Comparison of ENCODE assay signal across 8 cellular contexts in the genomic region with DNA sequence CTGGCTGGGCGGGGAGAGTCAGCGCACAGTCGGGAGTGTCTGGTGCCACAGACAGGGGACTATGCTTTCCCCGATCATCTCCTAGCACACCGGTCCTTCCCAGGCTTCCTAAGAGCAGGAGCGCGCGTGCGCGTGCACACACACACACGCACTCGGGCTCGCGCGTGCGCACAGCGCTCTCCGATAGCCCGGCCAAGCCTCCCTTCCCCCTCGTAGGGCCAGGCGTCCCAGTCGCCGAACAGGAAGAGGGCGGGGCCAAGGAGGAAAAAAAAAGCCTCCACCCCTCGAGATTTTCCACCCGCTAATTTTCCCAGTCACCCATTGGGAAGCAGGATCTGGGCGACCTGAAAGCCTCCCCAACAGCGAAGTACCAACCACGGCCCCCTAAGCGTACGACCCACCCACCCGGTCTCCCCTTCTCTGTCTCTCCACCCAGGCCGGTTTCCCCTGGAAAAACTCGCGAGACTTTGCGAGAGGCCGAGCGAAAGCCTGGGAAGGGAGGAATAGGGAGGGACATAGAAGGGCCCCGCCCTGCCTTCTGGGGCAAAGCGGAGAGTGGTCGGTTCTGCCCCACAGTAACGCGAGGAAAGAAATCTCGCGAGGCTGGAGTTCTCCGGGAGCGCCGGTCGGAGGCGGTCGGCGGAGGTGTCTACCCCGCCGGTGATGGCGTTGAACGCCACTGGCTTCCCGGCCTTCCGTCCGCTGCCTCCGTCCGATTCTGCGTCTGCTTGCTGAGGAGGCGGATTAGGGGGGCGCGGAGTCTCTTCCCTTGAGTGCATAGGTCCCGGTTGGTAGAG. TPM values are rescaled to one million over a fixed set of nuclear protein-coding genes. Genes with fewer than 3 reads are reported as not detected.
DNase-seq lines count a peak whose midpoint lies in the region; ATAC-seq, FAIRE-seq and TF ChIP-seq lines count a peak whose summit lies in the region.

TSS of gene FGFR1OP2 (plus strand) at position 608 of the 797 bp plus-strand sequence. CDS start 15,689 bp downstream, outside the sequence.
TSS of gene INTS13 (minus strand) at position 119 of the 797 bp plus-strand sequence. CDS start 1,178 bp downstream, outside the sequence.

- peaks cover 4% of the 10 kb centered on the region in 2 experiments for H4K20me1 ChIP-seq in H1 (replicated peaks in 1 of 2; ENCODE audit: control insufficient read depth in 1 of 2, insufficient read depth in 2 of 2, low read length in 2 of 2)

- no peak within 1 kb of the TSS for H2BK20ac ChIP-seq in H1 (ENCODE audit: low read length)

- 0 out of 2 replicates have a peak within 1 kb of the TSS, but pooled peaks have one; percentile 53 for H2BK15ac ChIP-seq in H1 (ENCODE audit: low read length)
- H2BK15ac ChIP-seq in mesenchymal stem cell (ENCODE audit: low read depth, poor library complexity, severe bottlenecking) = peak within 1 kb of the TSS; percentile 100

- peak within 1 kb of the TSS; percentile 63 to 90 for H3K4me2 ChIP-seq in H1 (ENCODE audit: insufficient read depth in 1 of 2, low read depth in 2 of 2, low read length in 2 of 2)
- peak within 1 kb of the TSS; percentile 94 for H3K4me2 ChIP-seq in mesenchymal stem cell (ENCODE audit: low read length, poor library complexity, severe bottlenecking)

- H4K91ac ChIP-seq in H1 (replicated peaks; ENCODE audit: insufficient read length, low read length) (no peak within 1 kb of the TSS), mesenchymal stem cell (ENCODE audit: low read length) (peak within 1 kb of the TSS; percentile 98)

- TF ChIP-seq POLR2A in H1 (IDR thresholded peaks at IDR 0.05; ENCODE audit: control extremely low read depth in 1 of 2, low read depth in 2 of 2, low read length in 2 of 2) = peak; percentile 88 to 92

- H2BK12ac ChIP-seq in H1 (ENCODE audit: low read depth, low read length) (no peak within 1 kb of the TSS), mesenchymal stem cell (ENCODE audit: low read length in 2 of 2) (peak within 1 kb of the TSS; percentile 50 to 54)

- no peak for TF ChIP-seq RAD21 in H1 (IDR thresholded peaks at IDR 0.05 in 1 of 2, conservative IDR thresholded peaks at IDR 0.05 in 1 of 2; ENCODE audit: low read depth in 2 of 2, low read length in 2 of 2)

- ATAC-seq in GM21367 (IDR thresholded peaks at IDR 0.05; ENCODE audit: unreplicated experiment) = peak; percentile 72

- H3K79me2 ChIP-seq in H1 (ENCODE audit: control insufficient read depth in 1 of 2, insufficient read depth in 2 of 2, low read length in 2 of 2) = peaks cover 5 to 81% of the 10 kb centered on the region in 2 experiments; a peak in 3 of 4 replicates

- peaks cover 0 to 5% (median 3%) of the 10 kb centered on the region in 4 experiments; a peak in 6 of 7 replicates for H3K4me1 ChIP-seq in H1 (replicated peaks in 1 of 4; ENCODE audit: control insufficient read depth in 3 of 4, insufficient read depth in 4 of 4, low read length in 3 of 4)
- no peaks in the 10 kb centered on the region for H3K4me1 ChIP-seq in mesenchymal stem cell (ENCODE audit: control insufficient read depth, insufficient read depth, low read depth, low read length)

- peaks cover 5% of the 10 kb centered on the region for H3K23me2 ChIP-seq in H1 (ENCODE audit: low read depth, low read length)

- H3K23ac ChIP-seq in H1 (ENCODE audit: insufficient read length) = no peak within 1 kb of the TSS
- peak within 1 kb of the TSS in 1 of 2 experiments; percentile 96 for H3K23ac ChIP-seq in mesenchymal stem cell (ENCODE audit: low read length in 2 of 2)

- H2AFZ ChIP-seq in H1 (ENCODE audit: low read length) = peak within 1 kb of the TSS; percentile 92
- H2AFZ ChIP-seq in mesenchymal stem cell (ENCODE audit: low read depth, low read length) = peak within 1 kb of the TSS; percentile 100

- H3K9me3 ChIP-seq in H1 (ENCODE audit: insufficient read depth in 2 of 2, low read depth in 1 of 2, low read length in 1 of 2) = no peaks in the 10 kb centered on the region
- no peaks in the 10 kb centered on the region for H3K9me3 ChIP-seq in mesenchymal stem cell (ENCODE audit: control insufficient read depth, low read length)

- H2BK120ac ChIP-seq in H1 (replicated peaks; ENCODE audit: low read depth, low read length) (no peak within 1 kb of the TSS), mesenchymal stem cell (ENCODE audit: low read depth, low read length) (peak within 1 kb of the TSS; percentile 6)

- FAIRE-seq in HTR-8/SVneo (lab: Jason Lieb, UNC) (peak; percentile 97), H1 (lab: Jason Lieb, UNC) (no peak)

- H3K14ac ChIP-seq in H1 (ENCODE audit: insufficient read length) (no peak within 1 kb of the TSS), mesenchymal stem cell (ENCODE audit: low read length in 2 of 2) (peak within 1 kb of the TSS in 1 of 2 experiments; percentile 97)

- H3K79me1 ChIP-seq in H1 (ENCODE audit: low read depth, low read length) = peaks cover 2% of the 10 kb centered on the region; the same call in 1 of the 2 replicates
- peaks cover 9% of the 10 kb centered on the region for H3K79me1 ChIP-seq in mesenchymal stem cell (replicated peaks; ENCODE audit: low read length, poor library complexity, severe bottlenecking)

- TF ChIP-seq CTCF in H1 (IDR thresholded peaks at IDR 0.05; ENCODE audit: control extremely low read depth in 1 of 3, insufficient read depth in 1 of 3, low read depth in 1 of 3, low read length in 3 of 3) = no peak

- H3K36me3 ChIP-seq in H1 (ENCODE audit: control insufficient read depth in 2 of 4, insufficient read depth in 4 of 4, low read length in 3 of 4) = peaks cover 0 to 6% (median 0%) of the 10 kb centered on the region in 4 experiments; a peak in 1 of 8 replicates
- no peaks in the 10 kb centered on the region for H3K36me3 ChIP-seq in mesenchymal stem cell (ENCODE audit: control insufficient read depth in 1 of 2, insufficient read depth in 2 of 2, low read depth in 1 of 2, low read length in 2 of 2)

- H2BK5ac ChIP-seq in H1 (ENCODE audit: low read depth, low read length) (peak within 1 kb of the TSS; percentile 84), mesenchymal stem cell (ENCODE audit: low read depth, low read length, poor library complexity, severe bottlenecking) (peak within 1 kb of the TSS; percentile 97)

- H3K9ac ChIP-seq in H1 (replicated peaks in 1 of 4; ENCODE audit: extremely low read depth in 1 of 4, low read depth in 3 of 4, low read length in 3 of 4) (peak within 1 kb of the TSS; percentile 93 to 97 (median 95)), mesenchymal stem cell (ENCODE audit: low read length) (peak within 1 kb of the TSS; percentile 98)

- peak; percentile 98 for DNase-seq in COLO829 (ENCODE audit: low spot score)
- DNase-seq in HTR-8/SVneo (ENCODE audit: insufficient read length, low spot score) = peak; percentile 98
- DNase-seq in NOMO-1 treated with dmso at 0.1 percent for 144 hours (lab: John Stamatoyannopoulos, UW; ENCODE audit: unreplicated experiment) = peak; percentile 99
- peak; percentile 85 to 93 (median 89) for DNase-seq in activated CD8-positive, alpha-beta memory T cell treated with anti-CD3 and anti-CD28 coated beads for 48 hours (ENCODE audit: low read depth in 2 of 3, low spot score in 2 of 3)
- DNase-seq in H1 (ENCODE audit: low read depth in 1 of 2, low spot score in 2 of 2) = peak; percentile 90 to 97
- DNase-seq in mesenchymal stem cell = peak; percentile 99
- peak; percentile 93 for DNase-seq in stimulated activated CD8-positive, alpha-beta memory T cell treated with anti-CD3 and anti-CD28 coated beads, Interleukin-12 subunit alpha, Interleukin-12 subunit beta, amount 100 ng/mL, for 4 hours (ENCODE audit: low read depth)

- H2AK5ac ChIP-seq in H1 (ENCODE audit: low read depth, low read length) (no peak within 1 kb of the TSS), mesenchymal stem cell (ENCODE audit: low read length, severe bottlenecking) (no peak within 1 kb of the TSS)

- H3K4ac ChIP-seq in H1 (replicated peaks; ENCODE audit: insufficient read length, low read depth, low read length) (no peak within 1 kb of the TSS), mesenchymal stem cell (ENCODE audit: low read depth in 1 of 2, low read length in 2 of 2) (peak within 1 kb of the TSS; percentile 85 to 98)

- peak within 1 kb of the TSS; percentile 85 for H3K27ac ChIP-seq in H1 (ENCODE audit: low read depth, low read length)
- peak within 1 kb of the TSS; percentile 99 for H3K27ac ChIP-seq in mesenchymal stem cell (ENCODE audit: low read length, poor library complexity, severe bottlenecking)

- POLR2A ChIA-PET in H1 (lab: Charles Lee; ENCODE audit: partially characterized antibody) = interaction anchor here (0.7 to 1.2 kb wide), 8 partner anchors 14 to 395 kb away, joined by 3 to 4 read pairs (median 3); partner anchors contain the start of genes BMAL2, ITPR2 and TM7SF3

- peak within 1 kb of the TSS; percentile 94 for H4K5ac ChIP-seq in H1 (ENCODE audit: insufficient read length, low read depth, low read length)

- TF ChIP-seq EP300 in H1 (IDR thresholded peaks at IDR 0.05; ENCODE audit: borderline replicate concordance in 1 of 2, low read depth in 2 of 2, low read length in 2 of 2) = no peak

- H4K8ac ChIP-seq in H1 (ENCODE audit: extremely low read depth, insufficient read depth, low read length) (peak within 1 kb of the TSS; percentile 98), mesenchymal stem cell (ENCODE audit: low read length) (peak within 1 kb of the TSS; percentile 95)

- peak within 1 kb of the TSS; percentile 93 to 97 (median 96) for H3K4me3 ChIP-seq in H1 (ENCODE audit: extremely low read depth in 1 of 4, insufficient read depth in 2 of 4, low read depth in 3 of 4, low read length in 4 of 4)
- H3K4me3 ChIP-seq in mesenchymal stem cell (ENCODE audit: insufficient read depth in 1 of 2, low read depth in 1 of 2, low read length in 2 of 2) = peak within 1 kb of the TSS; percentile 93 to 98

- CTCF ChIA-PET in H1 (lab: Charles Lee; ENCODE audit: partially characterized antibody) = no interaction called here

- H3K56ac ChIP-seq in H1 (replicated peaks; ENCODE audit: insufficient read length, low read depth, low read length) = peak within 1 kb of the TSS; percentile 91

- H3K18ac ChIP-seq in H1 (ENCODE audit: extremely low read depth, low read length) = peak within 1 kb of the TSS; percentile 76
- peak within 1 kb of the TSS; percentile 93 to 100 for H3K18ac ChIP-seq in mesenchymal stem cell (ENCODE audit: low read depth in 1 of 2, low read length in 2 of 2)

- H3K27me3 ChIP-seq in H1 (replicated peaks in 1 of 4; ENCODE audit: control insufficient read depth in 3 of 4, extremely low read depth in 1 of 4, insufficient read depth in 3 of 4, low read length in 3 of 4) = no peaks in the 10 kb centered on the region
- H3K27me3 ChIP-seq in mesenchymal stem cell (ENCODE audit: control insufficient read depth in 1 of 2, insufficient read depth in 1 of 2, low read length in 2 of 2) = no peaks in the 10 kb centered on the region

- 2% methylated on average over 52 of the region's 66 CpGs; no CpG with 5 or more reads in 1 of the 2 experiments for WGBS in H1 (ENCODE audit: extremely low coverage in 1 of 2, insufficient coverage in 1 of 2, insufficient read length in 1 of 2, insufficient replicate concordance in 2 of 2, low coverage in 1 of 2, low lambda C conversion rate in 2 of 2, missing lambda C conversion rate in 1 of 2), 2 experiments
- WGBS in mesenchymal stem cell = 0% methylated on average over 63 of the region's 66 CpGs

RNA-seq across cellular contexts. Expression of gene FGFR1OP2, which starts in this region (rescaled TPM):
- 26.5 and 34.4 TPM in 2 replicates for total RNA-seq in H1 (2021; fragmentation: NEBNext Ultra II Directional; extraction: Animal tissue kit (Norgen Biotek cat#: 25700))
- polyA plus RNA-seq in H1 (2011; rRNA removed) = 8.1 and 8.8 TPM in 2 replicates
- polyA plus RNA-seq in H1 (2011; cell fraction: cytosol; rRNA removed) = 15.4 TPM
- 6.5 TPM for polyA plus RNA-seq in H1 (2011; cell fraction: nucleus; rRNA removed)
- 14.6 to 28.8 TPM (median 18.3 TPM) in 4 replicates for polyA plus RNA-seq in H1 (2012, experiment 1 of 2)
- polyA plus RNA-seq in H1 (2012, experiment 2 of 2) = 2.3 TPM
- 29.1 TPM for polyA plus RNA-seq in H1 (2013, experiment 1 of 2)
- 29.2 TPM for polyA plus RNA-seq in H1 (2013, experiment 2 of 2)
- polyA minus RNA-seq in H1 (2011; rRNA and poly(A)+ RNA removed) = 10.9 and 12.1 TPM in 2 replicates
- polyA minus RNA-seq in H1 (2011; cell fraction: cytosol; rRNA and poly(A)+ RNA removed) = 17.3 TPM
- 28.7 TPM for polyA minus RNA-seq in H1 (2011; cell fraction: nucleus; rRNA and poly(A)+ RNA removed)
- 46.4 TPM for polyA plus RNA-seq in mesenchymal stem cell (2013, experiment 1 of 2)
- 43.1 TPM for polyA plus RNA-seq in mesenchymal stem cell (2013, experiment 2 of 2)

RNA-seq across cellular contexts. Expression of gene INTS13, which starts in this region (rescaled TPM):
- total RNA-seq in H1 (2021; fragmentation: NEBNext Ultra II Directional; extraction: Animal tissue kit (Norgen Biotek cat#: 25700)) = 53.2 and 58.2 TPM in 2 replicates
- 9.4 and 20.5 TPM in 2 replicates for polyA plus RNA-seq in H1 (2011; rRNA removed)
- 27.7 TPM for polyA plus RNA-seq in H1 (2011; cell fraction: cytosol; rRNA removed)
- polyA plus RNA-seq in H1 (2011; cell fraction: nucleus; rRNA removed) = 7.1 TPM
- 22.7 to 41.3 TPM (median 28.1 TPM) in 4 replicates for polyA plus RNA-seq in H1 (2012, experiment 1 of 2)
- 9.2 TPM for polyA plus RNA-seq in H1 (2012, experiment 2 of 2)
- 38.9 TPM for polyA plus RNA-seq in H1 (2013, experiment 1 of 2)
- 38.5 TPM for polyA plus RNA-seq in H1 (2013, experiment 2 of 2)
- polyA minus RNA-seq in H1 (2011; rRNA and poly(A)+ RNA removed) = 33.0 and 40.3 TPM in 2 replicates
- polyA minus RNA-seq in H1 (2011; cell fraction: cytosol; rRNA and poly(A)+ RNA removed) = 74.6 TPM
- 40.0 TPM for polyA minus RNA-seq in H1 (2011; cell fraction: nucleus; rRNA and poly(A)+ RNA removed)
- polyA plus RNA-seq in mesenchymal stem cell (2013, experiment 1 of 2) = 14.2 TPM
- polyA plus RNA-seq in mesenchymal stem cell (2013, experiment 2 of 2) = 16.1 TPM

Comparison
In these comparisons a context has a peak if more than half of its experiments do, and no peak if none do; other contexts are left out.
1. Peak in every context shown above with its lines: DNase-seq, ATAC-seq, H3K4me3 ChIP-seq and H3K27ac ChIP-seq.